ENCODE assay signal across 8 cellular contexts in genomic region chr7:13262929-13263530, GRCh38.
DNase-seq lines count a peak whose midpoint lies in the region; ATAC-seq and TF ChIP-seq lines count a peak whose summit lies in the region.

No MANE protein-coding gene starts in this region.

- no peak overlapping the region for H3K4me3 Mint-ChIP-seq in CD4-positive, CD25-positive, alpha-beta regulatory T cell
- no peak overlapping the region for H3K4me3 Mint-ChIP-seq in MCF 10A (ENCODE audit: unreplicated experiment)
- H3K4me3 Mint-ChIP-seq in activated CD4-positive, alpha-beta memory T cell treated with anti-CD3 and anti-CD28 coated beads, Interleukin-2, amount 10 ng/mL, durations not matched to agents 7 days and 5 days: no peak overlapping the region

- H3K36me3 ChIP-seq in CD4-positive, CD25-positive, alpha-beta regulatory T cell (ENCODE audit: control insufficient read depth, insufficient read depth, low read length): no peaks in the 10 kb centered on the region

- no peak for ATAC-seq in CD4-positive, CD25-positive, alpha-beta regulatory T cell (ENCODE audit: low read depth in 2 of 2)
- ATAC-seq in GM21576 (IDR thresholded peaks at IDR 0.05; ENCODE audit: unreplicated experiment) (peak; percentile 59), GM21390 (IDR thresholded peaks at IDR 0.05; ENCODE audit: unreplicated experiment) (no peak)

- TF ChIP-seq CTCF in MCF 10A (IDR thresholded peaks at IDR 0.05; ENCODE audit: unreplicated experiment): peak; percentile 59

- H3K4me1 Mint-ChIP-seq in CD4-positive, CD25-positive, alpha-beta regulatory T cell: no peaks in the 10 kb centered on the region
- no peaks in the 10 kb centered on the region for H3K4me1 Mint-ChIP-seq in MCF 10A (ENCODE audit: insufficient read depth, unreplicated experiment)
- no peaks in the 10 kb centered on the region for H3K4me1 Mint-ChIP-seq in activated CD4-positive, alpha-beta memory T cell treated with anti-CD3 and anti-CD28 coated beads, Interleukin-2, amount 10 ng/mL, durations not matched to agents 7 days and 5 days

- H3K36me3 Mint-ChIP-seq in CD4-positive, CD25-positive, alpha-beta regulatory T cell: no peaks in the 10 kb centered on the region
- peaks cover 5% of the 10 kb centered on the region for H3K36me3 Mint-ChIP-seq in MCF 10A (ENCODE audit: insufficient read depth, unreplicated experiment)
- no peaks in the 10 kb centered on the region for H3K36me3 Mint-ChIP-seq in activated CD4-positive, alpha-beta memory T cell treated with anti-CD3 and anti-CD28 coated beads, Interleukin-2, amount 10 ng/mL, durations not matched to agents 7 days and 5 days (ENCODE audit: low read depth)

- H3K4me3 ChIP-seq in CD4-positive, CD25-positive, alpha-beta regulatory T cell (ENCODE audit: low read depth, low read length): no peak overlapping the region

- H3K9me3 ChIP-seq in CD4-positive, CD25-positive, alpha-beta regulatory T cell (ENCODE audit: control insufficient read depth in 2 of 2, low read length in 2 of 2): no peaks in the 10 kb centered on the region

- CTCF ChIA-PET in MCF 10A (lab: Yijun Ruan, JAX): interaction anchor here (0.6 to 5.5 kb wide), 24 partner anchors 12 to 859 kb away, joined by 3 to 139 read pairs (median 4); partner anchors contain the start of gene ARL4A
- CTCF ChIA-PET in activated CD4-positive, alpha-beta memory T cell treated with anti-CD3 and anti-CD28 coated beads, Interleukin-2, amount 10 ng/mL, durations not matched to agents 7 days and 5 days (lab: Charles Lee): interaction anchor here (1.4 to 2.5 kb wide), 2 partner anchors 577 to 588 kb away, joined by 6 to 9 read pairs; no protein-coding TSS in a partner anchor

- H3K9me3 Mint-ChIP-seq in CD4-positive, CD25-positive, alpha-beta regulatory T cell: peaks cover 0 to 5% (median 0%) of the 10 kb centered on the region in 7 donors
- H3K9me3 Mint-ChIP-seq in MCF 10A (ENCODE audit: unreplicated experiment): no peaks in the 10 kb centered on the region
- no peaks in the 10 kb centered on the region for H3K9me3 Mint-ChIP-seq in activated CD4-positive, alpha-beta memory T cell treated with anti-CD3 and anti-CD28 coated beads, Interleukin-2, amount 10 ng/mL, durations not matched to agents 7 days and 5 days

- peaks cover 3% of the 10 kb centered on the region for H3K27me3 Mint-ChIP-seq in CD4-positive, CD25-positive, alpha-beta regulatory T cell
- no peaks in the 10 kb centered on the region for H3K27me3 Mint-ChIP-seq in MCF 10A (ENCODE audit: insufficient read depth, unreplicated experiment)
- H3K27me3 Mint-ChIP-seq in activated CD4-positive, alpha-beta memory T cell treated with anti-CD3 and anti-CD28 coated beads, Interleukin-2, amount 10 ng/mL, durations not matched to agents 7 days and 5 days: peaks cover 4% of the 10 kb centered on the region

- DNase-seq in CD4-positive, CD25-positive, alpha-beta regulatory T cell: peak in 2 of 3 donors; percentile 28 to 32
- DNase-seq in NCI-H2171 (lab: John Stamatoyannopoulos, UW): peak; percentile 40
- peak; percentile 57 for DNase-seq in MCF 10A (ENCODE audit: unreplicated experiment)
- peak; percentile 61 for DNase-seq in left kidney (ENCODE audit: low read depth, low spot score)
- no peak for DNase-seq in activated naive CD4-positive, alpha-beta T cell treated with anti-CD3 and anti-CD28 coated beads, Interleukin-2, amount 50 U/mL, for 16 hours
- no peak for DNase-seq in activated CD4-positive, alpha-beta memory T cell treated with anti-CD3 and anti-CD28 coated beads, Interleukin-2, amount 10 ng/mL, durations not matched to agents 7 days and 5 days

- H3K27ac Mint-ChIP-seq in CD4-positive, CD25-positive, alpha-beta regulatory T cell: no peak overlapping the region
- no peak overlapping the region for H3K27ac Mint-ChIP-seq in MCF 10A (ENCODE audit: low read depth, unreplicated experiment)
- H3K27ac Mint-ChIP-seq in activated CD4-positive, alpha-beta memory T cell treated with anti-CD3 and anti-CD28 coated beads, Interleukin-2, amount 10 ng/mL, durations not matched to agents 7 days and 5 days: no peak overlapping the region

- POLR2A ChIA-PET in MCF 10A (lab: Yijun Ruan, JAX): interaction anchor here (0.8 to 4.2 kb wide), 2 partner anchors 576 to 579 kb away, joined by 3 to 21 read pairs; partner anchors contain the start of gene ARL4A
- POLR2A ChIA-PET in activated CD4-positive, alpha-beta memory T cell treated with anti-CD3 and anti-CD28 coated beads, Interleukin-2, amount 10 ng/mL, durations not matched to agents 7 days and 5 days (lab: Charles Lee): no interaction called here

- no peaks in the 10 kb centered on the region for H3K4me1 ChIP-seq in CD4-positive, CD25-positive, alpha-beta regulatory T cell (ENCODE audit: control insufficient read depth, insufficient read depth, low read length, poor library complexity, severe bottlenecking)

- intact Hi-C loops in MCF 10A (cut with micrococcal nuclease): loop anchor here (1.0 to 5.0 kb wide), 4 partner anchors 146 to 738 kb away; partner anchors contain the start of gene ARL4A

- H3K27me3 ChIP-seq in CD4-positive, CD25-positive, alpha-beta regulatory T cell (ENCODE audit: control insufficient read depth, insufficient read depth, low read length): no peaks in the 10 kb centered on the region

- no TSS peak for BruUV-seq in MCF 10A (replicated peaks; lab: Mats Ljungman, UMichigan)

- no peak overlapping the region for H3K27ac ChIP-seq in CD4-positive, CD25-positive, alpha-beta regulatory T cell (ENCODE audit: insufficient read depth, low read length, poor library complexity, severe bottlenecking)

Comparison
In these comparisons a context has a peak if more than half of its experiments do, and no peak if none do; other contexts are left out.
1. DNase-seq: peak in CD4-positive, CD25-positive, alpha-beta regulatory T cell (2 of 3), NCI-H2171 (single experiment), MCF 10A (single experiment) and left kidney (single experiment); none in activated naive CD4-positive, alpha-beta T cell treated with anti-CD3 and anti-CD28 coated beads, Interleukin-2, amount 50 U/mL, for 16 hours (single experiment) and activated CD4-positive, alpha-beta memory T cell treated with anti-CD3 and anti-CD28 coated beads, Interleukin-2, amount 10 ng/mL, durations not matched to agents 7 days and 5 days (single experiment).